In the genomic region with DNA sequence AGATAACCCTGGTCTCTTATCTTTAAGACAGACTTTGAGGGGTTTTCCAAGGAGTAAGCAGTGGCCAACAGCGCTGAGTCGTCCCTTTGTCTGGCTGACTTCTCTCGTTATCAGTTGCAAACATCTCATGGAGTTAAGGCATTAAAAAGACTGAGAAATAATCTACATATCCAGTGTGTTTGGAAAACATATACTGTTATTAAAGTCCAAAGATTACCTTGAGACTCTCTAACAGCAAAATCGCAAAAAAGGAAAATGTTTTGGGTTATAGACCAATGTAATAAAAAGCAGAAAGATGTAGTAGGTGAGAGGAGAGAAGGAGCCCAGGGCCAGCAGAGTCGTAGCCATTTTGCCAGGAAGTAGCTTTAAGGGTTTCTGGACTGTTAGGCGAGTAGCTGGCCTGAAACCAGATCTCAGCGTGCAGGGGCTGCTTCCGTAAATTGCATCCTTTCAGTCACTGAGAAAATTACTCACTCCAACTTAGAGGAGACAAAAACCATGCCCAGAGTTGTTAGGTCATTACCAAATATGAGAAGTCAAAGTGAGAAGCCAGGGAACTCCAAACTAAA, we compare ENCODE assay signal across 10 cellular contexts. TPM values are rescaled to one million over a fixed set of nuclear protein-coding genes. Genes with fewer than 3 reads are reported as not detected.
DNase-seq lines count a peak whose midpoint lies in the region; ATAC-seq and TF ChIP-seq lines count a peak whose summit lies in the region.
"Had no signal": no experiment of that assay in that cellular context is flagged by ENCODE, and none has a peak within 500 bp of the region (broad histone marks: within the 10 kb centered on the region; RNA-seq: fewer than 3 reads in every experiment).

No MANE protein-coding gene starts in this region.

- no peak overlapping the region for H3K9ac ChIP-seq in parathyroid adenoma

- H3K9me3 ChIP-seq in adrenal gland (replicated peaks in 1 of 3) = no peaks in the 10 kb centered on the region
- no peaks in the 10 kb centered on the region for H3K9me3 ChIP-seq in parathyroid adenoma (ENCODE audit: control insufficient read depth, low read length)

- DNase-seq in adrenal gland (peak in 4 of 7 donors; percentile 20 to 32 (median 29)), NCI-H1105 (lab: John Stamatoyannopoulos, UW) (no peak), NCI-H1694 treated with DMSO at 0.1 percent for 48 hours (lab: John Stamatoyannopoulos, UW) (no peak), foreskin keratinocyte (no peak)
- DNase-seq in activated effector memory CD4-positive, alpha-beta T cell treated with Interleukin-2 at 50 U/mL for 16 hours = no peak
- DNase-seq: erythroblast had no signal

- no peaks in the 10 kb centered on the region for H3K36me3 ChIP-seq in adrenal gland (replicated peaks in 1 of 2)
- no peaks in the 10 kb centered on the region for H3K36me3 ChIP-seq in parathyroid adenoma (ENCODE audit: control insufficient read depth, insufficient read depth, low read length)

- no peak overlapping the region for H3K4me2 ChIP-seq in parathyroid adenoma (ENCODE audit: low read length)

- WGBS in adrenal gland, 4 donors = 48 to 67% (median 60%) methylated on average over 8 of the region's 8 CpGs

- H3K27me3 ChIP-seq in adrenal gland = no peaks in the 10 kb centered on the region
- no peaks in the 10 kb centered on the region for H3K27me3 ChIP-seq in parathyroid adenoma (ENCODE audit: control insufficient read depth, insufficient read depth, low read length)
- no peaks in the 10 kb centered on the region for H3K27me3 ChIP-seq in foreskin keratinocyte

- peak overlapping the region; percentile 51 for H2AFZ ChIP-seq in parathyroid adenoma

- ATAC-seq in GM19351 (IDR thresholded peaks at IDR 0.05; ENCODE audit: unreplicated experiment) = peak; percentile 48
- peak; percentile 75 for ATAC-seq in HG03280 (IDR thresholded peaks at IDR 0.05; ENCODE audit: unreplicated experiment)
- no peak for ATAC-seq in foreskin keratinocyte

- TF ChIP-seq POLR2A in adrenal gland (IDR thresholded peaks at IDR 0.05) = no peak

- no peak for TF ChIP-seq CTCF in adrenal gland (IDR thresholded peaks at IDR 0.05)
- no peak for TF ChIP-seq CTCF in parathyroid adenoma (IDR thresholded peaks at IDR 0.05)
- no peak for TF ChIP-seq CTCF in foreskin keratinocyte (conservative IDR thresholded peaks at IDR 0.05)

- H3K79me2 ChIP-seq in parathyroid adenoma = no peaks in the 10 kb centered on the region

- H3K4me3 ChIP-seq in adrenal gland = no peak overlapping the region
- H3K4me3 ChIP-seq in parathyroid adenoma (ENCODE audit: low read depth, low read length) = no peak overlapping the region

- intact Hi-C loops in adrenal gland (cut with DNase I) = no loop called here

- H3K27ac ChIP-seq in adrenal gland (peak overlapping the region in 1 of 5 donors; percentile 14), parathyroid adenoma (no peak overlapping the region), foreskin keratinocyte (no peak overlapping the region)
- H3K27ac ChIP-seq: VCaP had no signal

- H3K4me1 ChIP-seq in adrenal gland (replicated peaks in 1 of 2) = no peaks in the 10 kb centered on the region
- peaks cover 9% of the 10 kb centered on the region for H3K4me1 ChIP-seq in parathyroid adenoma
- H3K4me1 ChIP-seq in foreskin keratinocyte = no peaks in the 10 kb centered on the region

RNA-seq across cellular contexts. Expression of gene MYLK4, which starts 24.6 kb away (rescaled TPM):
- total RNA-seq in adrenal gland = under 1 TPM; 0.35 to 0.90 (median 0.69) TPM
- under 1 TPM; 0.46 to 0.84 (median 0.48) TPM for polyA plus RNA-seq in adrenal gland
- 0.24 and 0.28 TPM in 2 replicates for total RNA-seq in foreskin keratinocyte
- polyA plus RNA-seq in foreskin keratinocyte = 0.08 and 0.09 TPM in 2 replicates

RNA-seq across cellular contexts. Expression of gene WRNIP1, which starts 39.1 kb away (rescaled TPM):
- total RNA-seq in adrenal gland (10 to 100 TPM; 27.7 to 82.2 (median 55.7) TPM), foreskin keratinocyte (56.7 and 63.0 TPM in 2 replicates)
- polyA plus RNA-seq in adrenal gland (10 to 100 TPM; 37.9 to 63.0 (median 61.0) TPM), foreskin keratinocyte (48.0 and 54.4 TPM in 2 replicates)

Comparison
In these comparisons a context has a peak if more than half of its experiments do, and no peak if none do; other contexts are left out.
1. DNase-seq: peak in adrenal gland (4 of 7); none in activated effector memory CD4-positive, alpha-beta T cell treated with Interleukin-2 at 50 U/mL for 16 hours (single experiment), NCI-H1105 (single experiment), NCI-H1694 treated with DMSO at 0.1 percent for 48 hours (single experiment) and foreskin keratinocyte (0 of 2).